ENCODE assay signal across 8 cellular contexts in the genomic region with DNA sequence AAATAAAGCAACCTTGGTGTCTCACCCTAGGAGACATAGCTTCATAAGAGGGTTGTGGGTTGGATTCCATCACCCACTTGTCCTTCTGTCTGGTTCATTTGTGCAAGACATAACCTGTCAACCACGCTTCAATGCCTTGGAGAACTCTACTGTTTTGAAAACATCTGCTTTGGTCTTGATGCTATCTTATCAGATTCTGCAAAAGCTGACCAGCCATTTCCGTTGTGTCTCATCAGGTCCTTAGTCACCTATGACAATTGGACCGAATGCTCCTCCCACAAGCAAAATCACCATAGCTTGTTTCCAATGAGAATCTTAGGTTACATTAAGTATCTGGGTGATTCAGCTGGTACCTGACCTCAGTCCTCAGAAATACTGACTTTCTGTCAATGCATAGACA.
DNase-seq lines count a peak whose midpoint lies in the region; ATAC-seq and FAIRE-seq lines count a peak whose summit lies in the region.

No MANE protein-coding gene starts in this region.

- ATAC-seq in HG03442 (IDR thresholded peaks at IDR 0.05; ENCODE audit: unreplicated experiment) (peak; percentile 60), HG02571 (IDR thresholded peaks at IDR 0.05; ENCODE audit: unreplicated experiment) (no peak)

- DNase-seq in GM19240 (ENCODE audit: insufficient read length, low spot score) = peak; percentile 3
- DNase-seq in activated T-helper 1 cell treated with Interleukin-2 at 50 U/mL for 16 hours (ENCODE audit: low read depth) = peak; percentile 23
- peak; percentile 23 to 56 for DNase-seq in stimulated activated CD4-positive, alpha-beta T cell treated with anti-CD3 and anti-CD28 coated beads, Interleukin-4, amount 100 ng/mL, for 48 hours (ENCODE audit: low read depth in 2 of 2)
- DNase-seq in NOMO-1 (lab: John Stamatoyannopoulos, UW; ENCODE audit: unreplicated experiment in 2 of 2) = no peak
- DNase-seq in NCI-H748 (lab: John Stamatoyannopoulos, UW; ENCODE audit: unreplicated experiment) = no peak
- no peak for DNase-seq in urothelium cell line (ENCODE audit: low spot score)

- no peak for FAIRE-seq in urothelium cell line (lab: Jason Lieb, UNC)

Comparison
In these comparisons a context has a peak if more than half of its experiments do, and no peak if none do; other contexts are left out.
1. DNase-seq: peak in GM19240 (single experiment), activated T-helper 1 cell treated with Interleukin-2 at 50 U/mL for 16 hours (single experiment) and stimulated activated CD4-positive, alpha-beta T cell treated with anti-CD3 and anti-CD28 coated beads, Interleukin-4, amount 100 ng/mL, for 48 hours (2 of 2); none in NOMO-1 (0 of 2), NCI-H748 (single experiment) and urothelium cell line (single experiment).